In the genomic region with DNA sequence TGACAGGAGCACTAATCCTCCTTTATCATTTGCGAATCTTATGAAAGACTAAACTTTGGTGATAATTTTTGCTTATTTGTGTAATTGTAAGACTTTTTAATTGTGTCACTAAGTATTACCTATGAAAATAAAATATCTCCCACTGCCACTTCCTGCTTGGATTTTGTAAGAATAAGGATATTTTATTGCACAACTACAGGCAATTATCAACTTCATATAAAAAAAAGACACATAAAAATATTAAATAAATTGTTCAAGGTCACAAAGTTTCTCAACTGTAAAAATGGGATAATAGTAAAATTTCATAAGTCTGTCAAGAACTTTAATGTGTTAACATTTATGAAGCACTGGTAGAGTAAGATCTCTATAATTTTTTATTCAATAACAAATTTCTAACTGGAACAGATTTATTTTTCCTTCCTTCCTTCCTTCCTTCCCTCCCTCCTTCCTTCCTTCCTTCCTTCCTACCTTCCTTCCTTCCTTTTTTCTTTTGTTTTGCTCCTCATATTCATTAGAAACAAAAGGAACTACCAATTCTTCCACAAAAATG, we compare ENCODE assay signal across 28 cellular contexts.
"Had no signal": no experiment of that assay in that cellular context is flagged by ENCODE, and none has a peak within 500 bp of the region (broad histone marks: within the 10 kb centered on the region; RNA-seq: fewer than 3 reads in every experiment).

No MANE protein-coding gene starts in this region.

- H3K27ac ChIP-seq: adrenal gland, body of pancreas, colonic mucosa, gastrocnemius medialis, heart left ventricle, WERI-Rb-1 had no signal

- H3K4me3 ChIP-seq: adrenal gland, body of pancreas, colonic mucosa, gastrocnemius medialis, heart left ventricle had no signal

- H3K36me3 ChIP-seq: adrenal gland, colonic mucosa, gastrocnemius medialis, heart left ventricle, WERI-Rb-1 had no signal

- H3K27me3 ChIP-seq: adrenal gland, body of pancreas, colonic mucosa, gastrocnemius medialis, heart left ventricle had no signal

- FAIRE-seq: endometrium had no signal

- H3K4me1 ChIP-seq: adrenal gland, body of pancreas, colonic mucosa, gastrocnemius medialis, heart left ventricle had no signal

- H3K9me3 ChIP-seq: adrenal gland, body of pancreas, colonic mucosa, gastrocnemius medialis, heart left ventricle had no signal

- DNase-seq: activated B cell treated with CpG ODN at 0.5 μM for 24 hours; activated CD4-positive, alpha-beta memory T cell treated with anti-CD3 and anti-CD28 coated beads for 36 hours; activated CD4-positive, alpha-beta T cell treated with anti-CD3 and anti-CD28 coated beads for 48 hours; activated CD8-positive, alpha-beta memory T cell treated with anti-CD3 and anti-CD28 coated beads, Interleukin-2, amount 10 ng/mL, durations not matched to agents 7 days and 5 days; activated CD8-positive, alpha-beta memory T cell treated with anti-CD3 and anti-CD28 coated beads, Interleukin-2, amount 50 U/mL, for 4 hours; activated CD8-positive, alpha-beta T cell treated with anti-CD3 and anti-CD28 coated beads, Interleukin-2, amount 10 ng/mL, durations not matched to agents 7 days and 5 days; activated effector memory CD4-positive, alpha-beta T cell treated with anti-CD3 and anti-CD28 coated beads, Interleukin-2, amount 50 U/mL, for 16 hours; activated naive CD4-positive, alpha-beta T cell treated with anti-CD3 and anti-CD28 coated beads for 36 hours; activated naive CD8-positive, alpha-beta T cell treated with anti-CD3 and anti-CD28 coated beads for 36 hours; activated naive CD8-positive, alpha-beta T cell treated with anti-CD3 and anti-CD28 coated beads, Interleukin-2, amount 50 U/mL, for 24 hours; activated T-cell treated with anti-CD3 and anti-CD28 coated beads, Interleukin-2, amount 50 U/mL, for 1 hour; activated T-cell treated with anti-CD3 and anti-CD28 coated beads, Interleukin-2, amount 50 U/mL, for 48 hours; adrenal gland; amygdala; aorta; body of pancreas; caudate nucleus; colonic mucosa; effector CD8-positive, alpha-beta T cell; foreskin fibroblast; gastrocnemius medialis; glutamatergic neuron; heart left ventricle; T-helper 1 cell; T-helper 17 cell; T1000; WERI-Rb-1 had no signal
